2 cellular contexts compared by ENCODE assay signal in genomic region chr20:62828551-62829230, GRCh38.
TF ChIP-seq lines count a peak whose summit lies in the region.

No MANE protein-coding gene starts in this region.

TF ChIP-seq in A549, 52 proteins besides CTCF, POLR2A, EP300 and RAD21:
- TF ChIP-seq SREBF2 (IDR thresholded peaks at IDR 0.05) (no peak), HOXA7 (CRISPR knock-in tag; IDR thresholded peaks at IDR 0.05) (no peak), HOXB13 (CRISPR knock-in tag; IDR thresholded peaks at IDR 0.05; ENCODE audit: low read depth) (no peak), HMGXB4 (CRISPR knock-in tag; IDR thresholded peaks at IDR 0.05; ENCODE audit: borderline replicate concordance) (no peak), REST (IDR thresholded peaks at IDR 0.05) (no peak)

TF ChIP-seq in H1, 55 proteins besides CTCF, POLR2A, EP300 and RAD21:
- no peak for TF ChIP-seq HDAC6 (IDR thresholded peaks at IDR 0.05; ENCODE audit: low read depth, low read length)
- TF ChIP-seq TBP (IDR thresholded peaks at IDR 0.05; ENCODE audit: low read depth, low read length), result no peak
- no peak for TF ChIP-seq CBX8 (IDR thresholded peaks at IDR 0.05; ENCODE audit: borderline replicate concordance, low read depth, low read length)
- no peak for TF ChIP-seq BACH1 (IDR thresholded peaks at IDR 0.05; ENCODE audit: low read length)
- TF ChIP-seq SP4 (IDR thresholded peaks at IDR 0.05; ENCODE audit: low read length), result no peak
- no peak for TF ChIP-seq MAX (IDR thresholded peaks at IDR 0.05)
- TF ChIP-seq GABPA (IDR thresholded peaks at IDR 0.05; ENCODE audit: borderline replicate concordance, insufficient read depth, low read length), result no peak
- no peak for TF ChIP-seq CHD2 (IDR thresholded peaks at IDR 0.05; ENCODE audit: low read length)
- no peak for TF ChIP-seq SRF (IDR thresholded peaks at IDR 0.05; ENCODE audit: low read depth, low read length)
- no peak for TF ChIP-seq SAP30 (IDR thresholded peaks at IDR 0.05; ENCODE audit: insufficient read depth, insufficient replicate concordance, low read length)
- no peak for TF ChIP-seq GTF2F1 (IDR thresholded peaks at IDR 0.05; ENCODE audit: borderline replicate concordance, low read depth, low read length)
- no peak for TF ChIP-seq USF2 (IDR thresholded peaks at IDR 0.05; ENCODE audit: low read length)
- no peak for TF ChIP-seq CEBPB (IDR thresholded peaks at IDR 0.05; ENCODE audit: low read depth, low read length)
- TF ChIP-seq ASH2L (IDR thresholded peaks at IDR 0.05; ENCODE audit: low read length), result no peak
- no peak for TF ChIP-seq KDM5A (IDR thresholded peaks at IDR 0.05; ENCODE audit: low read length)
- TF ChIP-seq SP1 (IDR thresholded peaks at IDR 0.05; ENCODE audit: low read depth, low read length), result no peak
- TF ChIP-seq SUZ12 (IDR thresholded peaks at IDR 0.05; ENCODE audit: low read length), result no peak
- TF ChIP-seq PHF8 (conservative IDR thresholded peaks at IDR 0.05; ENCODE audit: low read depth, low read length), result no peak
